8 cellular contexts compared by ENCODE assay signal in the genomic region with DNA sequence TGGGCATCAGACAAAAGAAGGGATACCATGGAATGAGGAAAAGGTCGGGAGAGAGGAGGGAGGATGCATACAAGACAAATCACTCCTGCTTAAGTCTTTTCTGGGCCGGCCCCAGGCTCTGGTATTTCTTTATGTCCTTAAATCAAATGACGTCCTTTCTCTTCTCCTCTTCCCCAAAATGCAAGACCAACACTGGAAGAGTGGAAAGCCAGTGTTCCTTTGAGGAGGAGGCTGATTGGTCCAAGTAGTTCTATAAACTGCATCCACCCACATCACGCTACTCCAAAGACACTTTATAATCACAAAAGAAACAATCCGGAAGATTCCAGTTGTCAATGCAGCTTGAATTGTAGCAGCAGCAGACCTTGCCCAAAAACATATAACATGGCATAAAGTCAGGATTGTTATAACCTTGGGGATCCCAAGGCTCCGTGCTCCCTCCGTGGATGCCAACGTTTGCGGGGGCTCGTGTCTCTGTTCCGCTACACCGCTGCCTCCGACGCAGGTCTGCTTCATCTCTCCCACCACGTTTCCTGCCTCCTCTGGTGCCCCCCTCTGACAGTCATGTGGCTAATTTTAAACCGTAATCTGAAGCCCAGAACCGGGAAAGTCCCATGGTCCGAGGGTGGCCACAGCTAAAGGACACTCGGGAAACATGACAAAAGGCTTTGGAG. TPM values are rescaled to one million over a fixed set of nuclear protein-coding genes. Genes with fewer than 3 reads are reported as not detected.
A peak's percentile ranks its signal among the peaks of the same experiment; 100 is the strongest.
DNase-seq lines count a peak whose midpoint lies in the region; ATAC-seq and TF ChIP-seq lines count a peak whose summit lies in the region.

No MANE protein-coding gene starts in this region.

- 34 to 35% methylated on average over 19 of the region's 19 CpGs for WGBS in lower leg skin, 2 donors

- no peak overlapping the region for H3K27ac ChIP-seq in CD8-positive, alpha-beta T cell (ENCODE audit: low read depth, low read length)

- no peaks in the 10 kb centered on the region for H3K36me3 ChIP-seq in CD8-positive, alpha-beta T cell (ENCODE audit: insufficient read depth, low read length)

- H3K27me3 Mint-ChIP-seq in CD8-positive, alpha-beta T cell (ENCODE audit: low read depth), result no peaks in the 10 kb centered on the region

- peak overlapping the region; percentile 21 for H3K4me3 ChIP-seq in CD8-positive, alpha-beta T cell (ENCODE audit: low read depth, low read length)
- no peak overlapping the region for H3K4me3 ChIP-seq in lower leg skin (ENCODE audit: low read depth, poor library complexity, severe bottlenecking)

- ATAC-seq in CD8-positive, alpha-beta T cell, result peak; percentile 83
- ATAC-seq in SK-N-SH treated with all-trans-retinoic acid at 6 μM for 48 hours (peak; percentile 44), HG02973 (IDR thresholded peaks at IDR 0.05; ENCODE audit: unreplicated experiment) (no peak), HG02763 (IDR thresholded peaks at IDR 0.05; ENCODE audit: unreplicated experiment) (no peak)

- H3K27me3 ChIP-seq in CD8-positive, alpha-beta T cell (ENCODE audit: insufficient read depth, low read length), result no peaks in the 10 kb centered on the region

- no peaks in the 10 kb centered on the region for H3K9me3 ChIP-seq in CD8-positive, alpha-beta T cell (ENCODE audit: low read length)

- intact Hi-C loops in CD8-positive, alpha-beta T cell (cut with DNase I, micrococcal nuclease), result loop anchor here (1.0 to 5.0 kb wide), 9 partner anchors 40 to 430 kb away; a partner anchor contains a TSS
- intact Hi-C loops in lower leg skin (cut with DNase I; ENCODE audit: low total_unique reads), result no loop called here

- H3K27ac Mint-ChIP-seq in CD8-positive, alpha-beta T cell, result no peak overlapping the region

- DNase-seq in CD8-positive, alpha-beta T cell, result peak; percentile 11 to 74 (median 53)
- DNase-seq in central memory CD4-positive, alpha-beta T cell, result peak; percentile 24
- DNase-seq in lower leg skin (ENCODE audit: low spot score in 2 of 2), result peak; percentile 56 to 92
- DNase-seq in stimulated activated CD8-positive, alpha-beta memory T cell treated with anti-CD3 and anti-CD28 coated beads, Interleukin-15, amount 100 ng/mL, for 4 hours (ENCODE audit: low read depth in 2 of 2), result peak; percentile 11 to 26
- no peak for DNase-seq in KG1 (lab: John Stamatoyannopoulos, UW)

- POLR2A ChIA-PET in CD8-positive, alpha-beta T cell (lab: Charles Lee), result interaction anchor here (0.6 to 0.9 kb wide), 3 partner anchors 11 to 127 kb away, joined by 3 to 4 read pairs (median 3); no protein-coding TSS in a partner anchor

- no peak for TF ChIP-seq POLR2A in lower leg skin (IDR thresholded peaks at IDR 0.05)

- no peaks in the 10 kb centered on the region for H3K36me3 Mint-ChIP-seq in CD8-positive, alpha-beta T cell

- H3K4me1 ChIP-seq in CD8-positive, alpha-beta T cell (ENCODE audit: insufficient read depth, low read length), result peaks cover 18% of the 10 kb centered on the region

- no peaks in the 10 kb centered on the region for H3K9me3 Mint-ChIP-seq in CD8-positive, alpha-beta T cell

- TF ChIP-seq CTCF in CD8-positive, alpha-beta T cell (IDR thresholded peaks at IDR 0.05), result peak; percentile 10
- no peak for TF ChIP-seq CTCF in lower leg skin (IDR thresholded peaks at IDR 0.05)

- CTCF ChIA-PET in CD8-positive, alpha-beta T cell (lab: Charles Lee), result interaction anchor here (0.8 to 1.2 kb wide), 5 partner anchors 8 to 432 kb away, joined by 3 to 5 read pairs (median 3); no protein-coding TSS in a partner anchor

- peak overlapping the region; percentile 73 for H3K4me3 Mint-ChIP-seq in CD8-positive, alpha-beta T cell

- peaks cover 33% of the 10 kb centered on the region for H3K4me1 Mint-ChIP-seq in CD8-positive, alpha-beta T cell (ENCODE audit: low read depth)

TF ChIP-seq in SK-N-SH treated with all-trans-retinoic acid at 6 μM for 48 hours, 23 proteins besides CTCF, POLR2A, EP300 and RAD21:
- TF ChIP-seq ZC3H10 (CRISPR knock-in tag; IDR thresholded peaks at IDR 0.05) (no peak), RARB (CRISPR knock-in tag; IDR thresholded peaks at IDR 0.05) (no peak), GLIS3 (CRISPR knock-in tag; IDR thresholded peaks at IDR 0.05) (no peak), PPARA (CRISPR knock-in tag; IDR thresholded peaks at IDR 0.05; ENCODE audit: borderline replicate concordance) (no peak), CSDC2 (CRISPR knock-in tag; IDR thresholded peaks at IDR 0.05) (no peak), TCF4 (CRISPR knock-in tag; IDR thresholded peaks at IDR 0.05; ENCODE audit: borderline replicate concordance) (no peak), SNAI2 (CRISPR knock-in tag; IDR thresholded peaks at IDR 0.05) (no peak), BACH2 (CRISPR knock-in tag; IDR thresholded peaks at IDR 0.05; ENCODE audit: borderline replicate concordance) (no peak), TOX (CRISPR knock-in tag; IDR thresholded peaks at IDR 0.05; ENCODE audit: borderline replicate concordance) (no peak), OSR1 (CRISPR knock-in tag; IDR thresholded peaks at IDR 0.05) (no peak)
- TF ChIP-seq, protein P1, sequence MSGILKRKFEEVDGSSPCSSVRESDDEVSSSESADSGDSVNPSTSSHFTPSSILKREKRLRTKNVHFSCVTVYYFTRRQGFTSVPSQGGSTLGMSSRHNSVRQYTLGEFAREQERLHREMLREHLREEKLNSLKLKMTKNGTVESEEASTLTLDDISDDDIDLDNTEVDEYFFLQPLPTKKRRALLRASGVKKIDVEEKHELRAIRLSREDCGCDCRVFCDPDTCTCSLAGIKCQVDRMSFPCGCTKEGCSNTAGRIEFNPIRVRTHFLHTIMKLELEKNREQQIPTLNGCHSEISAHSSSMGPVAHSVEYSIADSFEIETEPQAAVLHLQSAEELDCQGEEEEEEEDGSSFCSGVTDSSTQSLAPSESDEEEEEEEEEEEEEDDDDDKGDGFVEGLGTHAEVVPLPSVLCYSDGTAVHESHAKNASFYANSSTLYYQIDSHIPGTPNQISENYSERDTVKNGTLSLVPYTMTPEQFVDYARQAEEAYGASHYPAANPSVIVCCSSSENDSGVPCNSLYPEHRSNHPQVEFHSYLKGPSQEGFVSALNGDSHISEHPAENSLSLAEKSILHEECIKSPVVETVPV (CRISPR knock-in tag; IDR thresholded peaks at IDR 0.05), result no peak
- TF ChIP-seq, protein P2, sequence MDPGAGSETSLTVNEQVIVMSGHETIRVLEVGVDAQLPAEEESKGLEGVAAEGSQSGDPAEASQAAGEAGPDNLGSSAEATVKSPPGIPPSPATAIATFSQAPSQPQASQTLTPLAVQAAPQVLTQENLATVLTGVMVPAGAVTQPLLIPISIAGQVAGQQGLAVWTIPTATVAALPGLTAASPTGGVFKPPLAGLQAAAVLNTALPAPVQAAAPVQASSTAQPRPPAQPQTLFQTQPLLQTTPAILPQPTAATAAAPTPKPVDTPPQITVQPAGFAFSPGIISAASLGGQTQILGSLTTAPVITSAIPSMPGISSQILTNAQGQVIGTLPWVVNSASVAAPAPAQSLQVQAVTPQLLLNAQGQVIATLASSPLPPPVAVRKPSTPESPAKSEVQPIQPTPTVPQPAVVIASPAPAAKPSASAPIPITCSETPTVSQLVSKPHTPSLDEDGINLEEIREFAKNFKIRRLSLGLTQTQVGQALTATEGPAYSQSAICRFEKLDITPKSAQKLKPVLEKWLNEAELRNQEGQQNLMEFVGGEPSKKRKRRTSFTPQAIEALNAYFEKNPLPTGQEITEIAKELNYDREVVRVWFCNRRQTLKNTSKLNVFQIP (CRISPR knock-in tag; IDR thresholded peaks at IDR 0.05; ENCODE audit: borderline replicate concordance, low read depth), result no peak
- TF ChIP-seq, protein P3, sequence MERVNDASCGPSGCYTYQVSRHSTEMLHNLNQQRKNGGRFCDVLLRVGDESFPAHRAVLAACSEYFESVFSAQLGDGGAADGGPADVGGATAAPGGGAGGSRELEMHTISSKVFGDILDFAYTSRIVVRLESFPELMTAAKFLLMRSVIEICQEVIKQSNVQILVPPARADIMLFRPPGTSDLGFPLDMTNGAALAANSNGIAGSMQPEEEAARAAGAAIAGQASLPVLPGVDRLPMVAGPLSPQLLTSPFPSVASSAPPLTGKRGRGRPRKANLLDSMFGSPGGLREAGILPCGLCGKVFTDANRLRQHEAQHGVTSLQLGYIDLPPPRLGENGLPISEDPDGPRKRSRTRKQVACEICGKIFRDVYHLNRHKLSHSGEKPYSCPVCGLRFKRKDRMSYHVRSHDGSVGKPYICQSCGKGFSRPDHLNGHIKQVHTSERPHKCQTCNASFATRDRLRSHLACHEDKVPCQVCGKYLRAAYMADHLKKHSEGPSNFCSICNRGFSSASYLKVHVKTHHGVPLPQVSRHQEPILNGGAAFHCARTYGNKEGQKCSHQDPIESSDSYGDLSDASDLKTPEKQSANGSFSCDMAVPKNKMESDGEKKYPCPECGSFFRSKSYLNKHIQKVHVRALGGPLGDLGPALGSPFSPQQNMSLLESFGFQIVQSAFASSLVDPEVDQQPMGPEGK (CRISPR knock-in tag; IDR thresholded peaks at IDR 0.05; ENCODE audit: borderline replicate concordance), result no peak
TF ChIP-seq in SK-N-SH treated with all-trans-retinoic acid at 6 μM for 48 hours: peak in this region for 0.

RNA-seq across cellular contexts. Expression of a gene that starts 47.1 kb away (rescaled TPM):
- 1 to 10 TPM; 2.1 to 3.4 TPM for total RNA-seq in CD8-positive, alpha-beta T cell
- 10 to 100 TPM; 19.2 to 50.1 (median 33.5) TPM for total RNA-seq in lower leg skin

RNA-seq across cellular contexts. Expression of a gene that starts 55.6 kb away (rescaled TPM):
- total RNA-seq in CD8-positive, alpha-beta T cell, result 10 to 100 TPM; 79.1 to 81.9 TPM
- 10 to 100 TPM; 45.4 to 59.3 (median 53.6) TPM for total RNA-seq in lower leg skin

Comparison
In these comparisons a context has a peak if more than half of its experiments do, and no peak if none do; other contexts are left out.
1. ATAC-seq: peak in CD8-positive, alpha-beta T cell (single experiment) and SK-N-SH treated with all-trans-retinoic acid at 6 μM for 48 hours (single experiment); none in HG02973 (single experiment) and HG02763 (single experiment).
2. RNA of a gene that starts 47.1 kb away (total RNA-seq): 19.2 to 50.1 TPM in lower leg skin; 2.1 to 3.4 TPM in CD8-positive, alpha-beta T cell; every median in the first group is over 4 times any median in the second.